In genomic region chr12:65123435-65124063, GRCh38 we compare ENCODE assay signal across 8 cellular contexts. TPM values are rescaled to one million over a fixed set of nuclear protein-coding genes. Genes with fewer than 3 reads are reported as not detected.
DNase-seq lines count a peak whose midpoint lies in the region; ATAC-seq and TF ChIP-seq lines count a peak whose summit lies in the region.

No MANE protein-coding gene starts in this region.

- peaks cover 0 to 3% of the 10 kb centered on the region in 2 donors for H3K9me3 ChIP-seq in lung (ENCODE audit: control insufficient read depth in 2 of 2, insufficient read depth in 1 of 2, low read length in 1 of 2)

- DNase-seq in AG20443 (ENCODE audit: low spot score) (peak; percentile 35), GM13976 (ENCODE audit: low spot score) (peak; percentile 21), NCI-H2227 treated with DMSO at 0.1 percent for 48 hours (lab: John Stamatoyannopoulos, UW) (peak; percentile 20), astrocyte of the hippocampus (ENCODE audit: low read depth, low spot score) (peak; percentile 52), lung (ENCODE audit: low spot score) (no peak)

- no peak overlapping the region for H3K4me3 ChIP-seq in lung

- ATAC-seq in lung (ENCODE audit: insufficient read depth, low FRiP score): no peak
- ATAC-seq in GM18909 (IDR thresholded peaks at IDR 0.05; ENCODE audit: poor library complexity, unreplicated experiment): no peak
- no peak for ATAC-seq in HG03175 (IDR thresholded peaks at IDR 0.05; ENCODE audit: unreplicated experiment)
- ATAC-seq in HG03565 (IDR thresholded peaks at IDR 0.05; ENCODE audit: unreplicated experiment): no peak

- H3K27me3 ChIP-seq in lung (ENCODE audit: control insufficient read depth, insufficient read depth): no peaks in the 10 kb centered on the region

- in situ Hi-C loops in GM13976 (cut with MboI; ENCODE audit: low sequenced_read_pairs, unreplicated experiment): loop anchor here (10.0 to 25.0 kb wide), 2 partner anchors 329 to 586 kb away; no protein-coding TSS in a partner anchor

- peaks cover 0 to 8% of the 10 kb centered on the region in 2 donors for H3K4me1 ChIP-seq in lung (ENCODE audit: control insufficient read depth in 2 of 2, insufficient read depth in 2 of 2, low read length in 2 of 2)

- TF ChIP-seq CTCF in GM13976 (IDR thresholded peaks at IDR 0.05; ENCODE audit: borderline replicate concordance, control extremely low read depth, extremely low read depth, insufficient read depth, missing control alignments): peak; percentile 38
- peak; percentile 27 for TF ChIP-seq CTCF in lung (IDR thresholded peaks at IDR 0.05; ENCODE audit: control extremely low read depth, extremely low read depth)

- H3K27ac ChIP-seq in lung (ENCODE audit: low read depth in 1 of 2, low read length in 1 of 2): no peak overlapping the region

- WGBS in lung, 2 donors: 9 to 10% methylated on average over 8 of the region's 8 CpGs

- no peaks in the 10 kb centered on the region for H3K36me3 ChIP-seq in lung (ENCODE audit: control insufficient read depth in 2 of 2, insufficient read depth in 2 of 2, low read length in 2 of 2)

RNA-seq across cellular contexts. Expression of gene WIF1, which starts 2.4 kb away (rescaled TPM):
- total RNA-seq in lung: 100 to 1,000 TPM in 1 of 2 donors, 10 to 100 TPM in 1; 73.5 to 109 TPM
- polyA plus RNA-seq in lung: 10 to 100 TPM; 16.9 to 28.4 TPM

RNA-seq across cellular contexts. Expression of gene LEMD3, which starts 45.8 kb away (rescaled TPM):
- total RNA-seq in lung: 10 to 100 TPM; 35.1 to 72.4 TPM
- polyA plus RNA-seq in lung: 10 to 100 TPM; 10.2 to 10.9 TPM
